ENCODE assay signal across 24 cellular contexts in genomic region chr10:78843495-78843894, GRCh38.
"Had no signal": no experiment of that assay in that cellular context is flagged by ENCODE, and none has a peak within 500 bp of the region (broad histone marks: within the 10 kb centered on the region; RNA-seq: fewer than 3 reads in every experiment).

No MANE protein-coding gene starts in this region.

- H3K27ac ChIP-seq: brain microvascular endothelial cell, cardiac muscle cell, KMS-11, SK-N-MC had no signal

- H3K36me3 Mint-ChIP-seq: activated naive CD4-positive, alpha-beta T cell treated with anti-CD3 and anti-CD28 coated beads, Interleukin-2, amount 50 U/mL, for 72 hours; T-cell had no signal

- H3K4me3 ChIP-seq: cardiac muscle cell, SK-N-MC had no signal

- H3K36me3 ChIP-seq: brain microvascular endothelial cell, cardiac muscle cell had no signal

- H3K27me3 ChIP-seq: cardiac muscle cell had no signal

- ATAC-seq: activated T-cell treated with anti-CD3 and anti-CD28 coated beads, Interleukin-2, amount 50 U/mL, for 72 hours; Panc1; Right ventricle myocardium inferior; T-cell had no signal

- DNase-seq: activated CD4-positive, CD25-positive, alpha-beta regulatory T cell; activated T-cell treated with anti-CD3 and anti-CD28 coated beads, Interleukin-2, amount 50 U/mL, for 72 hours; brain microvascular endothelial cell; cerebellar nuclear complex; NCI-H1092 treated with DMSO at 0.1 percent for 48 hours; NCI-H1417 treated with DMSO at 0.1 percent for 48 hours; NCI-H1694 treated with DMSO at 0.1 percent for 48 hours; NCI-H2029 treated with DMSO at 0.1 percent for 48 hours; NCI-H345; NCI-H510A; NCI-H526 treated with DMSO at 0.1 percent for 48 hours; NCI-H82; RPMI8226; T-cell; T-helper 2 cell; T1000 had no signal

- FAIRE-seq: colon, TTC549 had no signal

- H3K4me1 Mint-ChIP-seq: T-cell had no signal

- H3K4me3 Mint-ChIP-seq: activated T-cell treated with anti-CD3 and anti-CD28 coated beads, Interleukin-2, amount 50 U/mL, for 72 hours; T-cell had no signal

- H3K9ac ChIP-seq: KMS-11 had no signal

- H3K4me2 ChIP-seq: KMS-11 had no signal

- H3K27ac Mint-ChIP-seq: activated naive CD4-positive, alpha-beta T cell treated with anti-CD3 and anti-CD28 coated beads, Interleukin-2, amount 50 U/mL, for 72 hours; activated T-cell treated with anti-CD3 and anti-CD28 coated beads, Interleukin-2, amount 50 U/mL, for 72 hours; T-cell had no signal
